In the genomic region with DNA sequence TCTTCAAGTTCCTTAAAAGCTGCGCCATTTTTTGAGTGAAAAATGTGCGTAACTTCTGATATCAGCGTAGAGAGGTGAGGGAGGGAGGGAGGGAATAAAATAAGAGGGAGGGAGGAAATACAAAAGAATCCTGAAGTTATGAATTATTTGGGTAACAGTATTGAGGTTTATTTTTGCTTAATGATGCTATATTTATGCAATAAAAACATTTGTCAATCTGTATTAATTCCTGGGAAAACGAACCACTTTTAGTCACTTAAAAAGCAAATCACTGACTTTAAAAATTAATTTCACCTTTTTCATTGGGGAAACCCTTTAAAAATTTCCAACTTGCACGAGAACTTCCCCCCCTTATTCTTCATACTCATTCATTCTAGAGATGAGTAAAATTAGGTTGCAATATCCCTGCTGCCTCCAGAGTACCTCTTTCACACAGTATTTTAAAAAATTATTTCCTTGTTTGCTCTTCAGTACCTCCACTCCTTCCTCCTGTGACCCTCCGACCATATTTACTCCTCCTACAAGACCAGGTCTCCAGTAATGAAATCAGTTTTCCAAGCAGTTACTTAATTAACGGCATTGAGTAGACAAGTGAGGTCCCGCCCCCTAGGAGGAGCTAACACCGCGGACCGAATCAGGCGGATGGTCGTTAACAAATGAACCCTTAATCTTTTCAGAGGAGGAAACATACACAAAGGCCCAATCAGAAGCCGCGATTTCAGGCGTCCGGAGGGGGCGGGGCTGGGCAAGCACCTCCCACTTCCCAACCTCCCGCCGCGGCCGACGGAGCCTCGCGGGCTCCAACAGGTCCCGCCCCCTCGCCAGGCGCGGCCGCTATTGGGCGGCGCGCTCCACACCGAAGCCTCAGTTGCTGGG, we compare ENCODE assay signal across 8 cellular contexts.
DNase-seq lines count a peak whose midpoint lies in the region; ATAC-seq and TF ChIP-seq lines count a peak whose summit lies in the region.

No MANE protein-coding gene starts in this region.

- peaks cover 6% of the 10 kb centered on the region for H3K4me1 ChIP-seq in ACC112 (ENCODE audit: control insufficient read depth, insufficient read depth, low read length, unreplicated experiment)

- H3K27me3 Mint-ChIP-seq in central memory CD8-positive, alpha-beta T cell, result no peaks in the 10 kb centered on the region

- peaks cover 4% of the 10 kb centered on the region for H3K36me3 Mint-ChIP-seq in central memory CD8-positive, alpha-beta T cell (ENCODE audit: insufficient read depth)

- peak overlapping the region; percentile 94 for H3K4me3 Mint-ChIP-seq in central memory CD8-positive, alpha-beta T cell

- peak overlapping the region; percentile 82 for H3K4me3 ChIP-seq in ACC112 (ENCODE audit: low read depth, low read length)
- H3K4me3 ChIP-seq in WERI-Rb-1 (ENCODE audit: low read depth, low read length), result peak overlapping the region; percentile 56

- no peaks in the 10 kb centered on the region for H3K9me3 ChIP-seq in WERI-Rb-1 (ENCODE audit: severe bottlenecking)

- peaks cover 20% of the 10 kb centered on the region for H3K79me2 ChIP-seq in ACC112 (ENCODE audit: control insufficient read depth, insufficient read depth, low read length, unreplicated experiment)

- DNase-seq in NCI-H2196 (lab: John Stamatoyannopoulos, UW; ENCODE audit: unreplicated experiment) (peak; percentile 96), WERI-Rb-1 (peak; percentile 97), iris pigment epithelial cell (ENCODE audit: low read depth) (peak; percentile 99)
- DNase-seq in central memory CD8-positive, alpha-beta T cell (ENCODE audit: low spot score in 2 of 2), result peak; percentile 97
- peak; percentile 94 for DNase-seq in stimulated activated CD4-positive, alpha-beta T cell treated with anti-CD3 and anti-CD28 coated beads, Interleukin-12 subunit alpha, Interleukin-12 subunit beta, amount 100 ng/mL, for 24 hours (ENCODE audit: low read depth in 2 of 2)

- H2AFZ ChIP-seq in ACC112 (ENCODE audit: low read length, unreplicated experiment), result peak overlapping the region; percentile 77

- H3K36me3 ChIP-seq in ACC112 (ENCODE audit: insufficient read depth, low read length) (no peaks in the 10 kb centered on the region), WERI-Rb-1 (peaks cover 10% of the 10 kb centered on the region)

- peak overlapping the region; percentile 27 for H3K27ac Mint-ChIP-seq in central memory CD8-positive, alpha-beta T cell (ENCODE audit: low read depth)

- H3K4me1 Mint-ChIP-seq in central memory CD8-positive, alpha-beta T cell, result peaks cover 27% of the 10 kb centered on the region

- H3K27me3 ChIP-seq in ACC112 (ENCODE audit: insufficient read depth, low read length) (no peaks in the 10 kb centered on the region), WERI-Rb-1 (ENCODE audit: insufficient read depth, low read depth, severe bottlenecking) (no peaks in the 10 kb centered on the region)

- no peak for TF ChIP-seq CTCF in WERI-Rb-1 (IDR thresholded peaks at IDR 0.05; ENCODE audit: low read depth, low read length)

- no peaks in the 10 kb centered on the region for H3K9me3 Mint-ChIP-seq in central memory CD8-positive, alpha-beta T cell

- H3K27ac ChIP-seq in ACC112 (ENCODE audit: low read depth, low read length), result no peak overlapping the region
- H3K27ac ChIP-seq in WERI-Rb-1, result peak overlapping the region; percentile 50

- peak; percentile 95 for ATAC-seq in GM18870 (IDR thresholded peaks at IDR 0.05; ENCODE audit: unreplicated experiment)
- ATAC-seq in HG03139 (IDR thresholded peaks at IDR 0.05; ENCODE audit: unreplicated experiment), result peak; percentile 74
- ATAC-seq in central memory CD8-positive, alpha-beta T cell (replicated peaks; ENCODE audit: extremely low read depth, poor library complexity, severe bottlenecking), result peak; percentile 75
